In genomic region chr15:57405133-57405532, GRCh38 we compare ENCODE assay signal across 15 cellular contexts. TPM values are rescaled to one million over a fixed set of nuclear protein-coding genes. Genes with fewer than 3 reads are reported as not detected.
DNase-seq lines count a peak whose midpoint lies in the region; ATAC-seq and TF ChIP-seq lines count a peak whose summit lies in the region.
"Had no signal": no experiment of that assay in that cellular context is flagged by ENCODE, and none has a peak within 500 bp of the region (broad histone marks: within the 10 kb centered on the region; RNA-seq: fewer than 3 reads in every experiment).

No MANE protein-coding gene starts in this region.

- H3K36me3 Mint-ChIP-seq in endothelial cell (ENCODE audit: low read depth, unreplicated experiment) = peaks cover 47% of the 10 kb centered on the region
- H3K36me3 Mint-ChIP-seq: CD4-positive, alpha-beta memory T cell had no signal

- H3K18ac ChIP-seq in trophoblast cell (ENCODE audit: low read length) = no peak overlapping the region

- H3K79me2 ChIP-seq in trophoblast cell (ENCODE audit: control insufficient read depth, insufficient read depth, low read length, poor library complexity) = peaks cover 1% of the 10 kb centered on the region

- H3K27me3 Mint-ChIP-seq in endothelial cell (ENCODE audit: unreplicated experiment) = peaks cover 2% of the 10 kb centered on the region

- H3K4me1 ChIP-seq in cardiac muscle cell (ENCODE audit: low read depth) (peaks cover 64% of the 10 kb centered on the region), trophoblast cell (ENCODE audit: control insufficient read depth in 1 of 2, insufficient read depth in 2 of 2, low read length in 2 of 2) (peaks cover 11 to 18% of the 10 kb centered on the region in 2 experiments)
- H3K4me1 ChIP-seq: A549, BE2C had no signal

- H3K36me3 ChIP-seq in cardiac muscle cell (no peaks in the 10 kb centered on the region), WERI-Rb-1 (no peaks in the 10 kb centered on the region), trophoblast cell (ENCODE audit: control insufficient read depth in 1 of 2, insufficient read depth in 2 of 2, low read length in 2 of 2) (no peaks in the 10 kb centered on the region)
- H3K36me3 ChIP-seq: BE2C had no signal

- H3K4ac ChIP-seq in trophoblast cell (ENCODE audit: low read depth, low read length) = no peak overlapping the region

- no peak overlapping the region for H2BK5ac ChIP-seq in trophoblast cell (ENCODE audit: low read depth, low read length, poor library complexity)

- H2BK12ac ChIP-seq in trophoblast cell (ENCODE audit: low read length) = peak overlapping the region; percentile 52

- H4K91ac ChIP-seq in trophoblast cell (ENCODE audit: low read depth, low read length) = no peak overlapping the region

- H3K4me1 Mint-ChIP-seq in endothelial cell (ENCODE audit: unreplicated experiment) = peaks cover 55% of the 10 kb centered on the region
- H3K4me1 Mint-ChIP-seq: CD4-positive, alpha-beta memory T cell had no signal

- H3K14ac ChIP-seq in trophoblast cell (ENCODE audit: low read length) = no peak overlapping the region

- H2AFZ ChIP-seq in trophoblast cell (ENCODE audit: insufficient read depth, low read length, poor library complexity) = no peak overlapping the region

- H2AK5ac ChIP-seq in trophoblast cell (ENCODE audit: low read length) = no peak overlapping the region

- no peak overlapping the region for H4K8ac ChIP-seq in trophoblast cell (ENCODE audit: low read depth, low read length)

- H4K12ac ChIP-seq in trophoblast cell (ENCODE audit: low read depth, low read length) = no peak overlapping the region

- H3K27me3 ChIP-seq in cardiac muscle cell = no peaks in the 10 kb centered on the region
- H3K27me3 ChIP-seq in WERI-Rb-1 (ENCODE audit: insufficient read depth, low read depth, severe bottlenecking) = no peaks in the 10 kb centered on the region
- no peaks in the 10 kb centered on the region for H3K27me3 ChIP-seq in trophoblast cell (ENCODE audit: insufficient read depth, low read length)

- peaks cover 7% of the 10 kb centered on the region for H3K79me1 ChIP-seq in trophoblast cell (ENCODE audit: low read length)

- DNase-seq in cardiac muscle cell (ENCODE audit: low read depth in 1 of 2, low spot score in 1 of 2) (no peak), left ventricle myocardium superior (no peak), WERI-Rb-1 (no peak), endothelial cell (ENCODE audit: low spot score) (no peak), trophoblast cell (no peak), NCI-H82 treated with DMSO at 0.1 percent for 48 hours (lab: John Stamatoyannopoulos, UW; ENCODE audit: unreplicated experiment) (no peak), RPMI8226 (no peak)
- DNase-seq: BE2C; CD4-positive, alpha-beta memory T cell; DMS79; GOT3 had no signal

- peak overlapping the region; percentile 72 for H3K27ac Mint-ChIP-seq in endothelial cell (ENCODE audit: unreplicated experiment)
- H3K27ac Mint-ChIP-seq: CD4-positive, alpha-beta memory T cell had no signal

- H3K27ac ChIP-seq in cardiac muscle cell (peak overlapping the region; percentile 31), WERI-Rb-1 (peak overlapping the region; percentile 72), trophoblast cell (ENCODE audit: low read depth, low read length) (no peak overlapping the region)
- H3K27ac ChIP-seq: A549, C4-2B had no signal

- TF ChIP-seq CTCF in cardiac muscle cell (IDR thresholded peaks at IDR 0.05; ENCODE audit: low read depth, low read length) (no peak), WERI-Rb-1 (IDR thresholded peaks at IDR 0.05; ENCODE audit: low read depth, low read length) (no peak), endothelial cell (IDR thresholded peaks at IDR 0.05; ENCODE audit: unreplicated experiment) (no peak)

- H3K9ac ChIP-seq in trophoblast cell (ENCODE audit: low read length) = no peak overlapping the region

- H3K4me2 ChIP-seq in trophoblast cell (ENCODE audit: low read length) = no peak overlapping the region
- H3K4me2 ChIP-seq: A549 had no signal

- H2BK120ac ChIP-seq in trophoblast cell (ENCODE audit: insufficient read depth, low read length, poor library complexity) = no peak overlapping the region

- intact Hi-C loops in left ventricle myocardium superior (cut with micrococcal nuclease) = no loop called here

- no peak overlapping the region for H3K4me3 ChIP-seq in cardiac muscle cell
- H3K4me3 ChIP-seq in WERI-Rb-1 (ENCODE audit: low read depth, low read length) = no peak overlapping the region
- no peak overlapping the region for H3K4me3 ChIP-seq in trophoblast cell (ENCODE audit: low read depth, low read length)
- H3K4me3 ChIP-seq: A549, GM12878 had no signal

- H3K9me3 ChIP-seq in cardiac muscle cell (ENCODE audit: low read depth) = no peaks in the 10 kb centered on the region
- peaks cover 2% of the 10 kb centered on the region for H3K9me3 ChIP-seq in WERI-Rb-1 (ENCODE audit: severe bottlenecking)
- peaks cover 4% of the 10 kb centered on the region for H3K9me3 ChIP-seq in trophoblast cell (ENCODE audit: insufficient read depth, low read depth, low read length)
- H3K9me3 ChIP-seq: A549, BE2C had no signal

- no peak for ATAC-seq in left ventricle myocardium superior
- ATAC-seq: A549, GM12878, HCT116 had no signal

- no peak overlapping the region for H3K23ac ChIP-seq in trophoblast cell (ENCODE audit: low read length)

- no CpG with 5 or more reads among the region's 5 CpGs for WGBS in trophoblast cell (ENCODE audit: extremely low coverage, insufficient coverage, insufficient read length)

- peak overlapping the region; percentile 32 for H3K4me3 Mint-ChIP-seq in endothelial cell (ENCODE audit: unreplicated experiment)
- H3K4me3 Mint-ChIP-seq: CD4-positive, alpha-beta memory T cell had no signal

- H3K9me3 Mint-ChIP-seq in endothelial cell (ENCODE audit: unreplicated experiment) = no peaks in the 10 kb centered on the region

RNA-seq across cellular contexts. Expression of gene CGNL1, which starts 28.8 kb away (rescaled TPM):
- 97.4 and 134 TPM in 2 replicates for total RNA-seq in cardiac muscle cell
- polyA plus RNA-seq in cardiac muscle cell = 62.9 and 75.4 TPM in 2 replicates
- 15.2 TPM for total RNA-seq in left ventricle myocardium superior
- 238 TPM for total RNA-seq in endothelial cell (ENCODE audit: unreplicated experiment)
- polyA plus RNA-seq in trophoblast cell (2013) = 9.6 and 10.1 TPM in 2 replicates
- total RNA-seq: CD4-positive, alpha-beta memory T cell had no signal
- polyA plus RNA-seq: CD4-positive, alpha-beta memory T cell had no signal
